In the genomic region with DNA sequence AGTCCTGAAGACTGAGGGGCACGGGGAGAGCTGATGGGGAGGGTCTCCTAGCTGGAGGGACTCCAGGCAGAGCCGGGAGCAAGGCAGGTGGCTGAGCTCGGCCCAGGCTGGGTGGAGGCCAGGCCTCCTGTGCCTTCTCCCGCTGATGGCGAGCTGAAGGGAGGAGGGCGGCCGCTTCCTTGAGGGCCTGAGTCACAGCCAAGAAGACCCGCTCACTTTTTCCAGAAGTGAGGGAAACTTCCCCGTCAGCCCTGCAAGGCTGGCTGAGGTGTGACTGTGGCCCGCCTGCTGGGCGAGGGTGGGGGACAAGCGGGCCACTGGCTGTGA, we compare ENCODE assay signal across 1 cellular context.
A peak's percentile ranks its signal among the peaks of the same experiment; 100 is the strongest.
TF ChIP-seq lines count a peak whose summit lies in the region.

No MANE protein-coding gene starts in this region.

TF ChIP-seq in HepG2, 621 proteins besides CTCF, POLR2A, EP300 and RAD21 (continued from another document and continues in another):
- TF ChIP-seq, protein P1, sequence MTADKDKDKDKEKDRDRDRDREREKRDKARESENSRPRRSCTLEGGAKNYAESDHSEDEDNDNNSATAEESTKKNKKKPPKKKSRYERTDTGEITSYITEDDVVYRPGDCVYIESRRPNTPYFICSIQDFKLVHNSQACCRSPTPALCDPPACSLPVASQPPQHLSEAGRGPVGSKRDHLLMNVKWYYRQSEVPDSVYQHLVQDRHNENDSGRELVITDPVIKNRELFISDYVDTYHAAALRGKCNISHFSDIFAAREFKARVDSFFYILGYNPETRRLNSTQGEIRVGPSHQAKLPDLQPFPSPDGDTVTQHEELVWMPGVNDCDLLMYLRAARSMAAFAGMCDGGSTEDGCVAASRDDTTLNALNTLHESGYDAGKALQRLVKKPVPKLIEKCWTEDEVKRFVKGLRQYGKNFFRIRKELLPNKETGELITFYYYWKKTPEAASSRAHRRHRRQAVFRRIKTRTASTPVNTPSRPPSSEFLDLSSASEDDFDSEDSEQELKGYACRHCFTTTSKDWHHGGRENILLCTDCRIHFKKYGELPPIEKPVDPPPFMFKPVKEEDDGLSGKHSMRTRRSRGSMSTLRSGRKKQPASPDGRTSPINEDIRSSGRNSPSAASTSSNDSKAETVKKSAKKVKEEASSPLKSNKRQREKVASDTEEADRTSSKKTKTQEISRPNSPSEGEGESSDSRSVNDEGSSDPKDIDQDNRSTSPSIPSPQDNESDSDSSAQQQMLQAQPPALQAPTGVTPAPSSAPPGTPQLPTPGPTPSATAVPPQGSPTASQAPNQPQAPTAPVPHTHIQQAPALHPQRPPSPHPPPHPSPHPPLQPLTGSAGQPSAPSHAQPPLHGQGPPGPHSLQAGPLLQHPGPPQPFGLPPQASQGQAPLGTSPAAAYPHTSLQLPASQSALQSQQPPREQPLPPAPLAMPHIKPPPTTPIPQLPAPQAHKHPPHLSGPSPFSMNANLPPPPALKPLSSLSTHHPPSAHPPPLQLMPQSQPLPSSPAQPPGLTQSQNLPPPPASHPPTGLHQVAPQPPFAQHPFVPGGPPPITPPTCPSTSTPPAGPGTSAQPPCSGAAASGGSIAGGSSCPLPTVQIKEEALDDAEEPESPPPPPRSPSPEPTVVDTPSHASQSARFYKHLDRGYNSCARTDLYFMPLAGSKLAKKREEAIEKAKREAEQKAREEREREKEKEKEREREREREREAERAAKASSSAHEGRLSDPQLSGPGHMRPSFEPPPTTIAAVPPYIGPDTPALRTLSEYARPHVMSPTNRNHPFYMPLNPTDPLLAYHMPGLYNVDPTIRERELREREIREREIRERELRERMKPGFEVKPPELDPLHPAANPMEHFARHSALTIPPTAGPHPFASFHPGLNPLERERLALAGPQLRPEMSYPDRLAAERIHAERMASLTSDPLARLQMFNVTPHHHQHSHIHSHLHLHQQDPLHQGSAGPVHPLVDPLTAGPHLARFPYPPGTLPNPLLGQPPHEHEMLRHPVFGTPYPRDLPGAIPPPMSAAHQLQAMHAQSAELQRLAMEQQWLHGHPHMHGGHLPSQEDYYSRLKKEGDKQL (CRISPR knock-in tag; IDR thresholded peaks at IDR 0.05; ENCODE audit: low read depth): no peak
- TF ChIP-seq SP2 (CRISPR knock-in tag; IDR thresholded peaks at IDR 0.05) (no peak), NRL (CRISPR knock-in tag; IDR thresholded peaks at IDR 0.05; ENCODE audit: borderline replicate concordance) (no peak), EZH2 (conservative IDR thresholded peaks at IDR 0.05; ENCODE audit: low read depth, low read length) (no peak), MTA1 (CRISPR knock-in tag; IDR thresholded peaks at IDR 0.05; ENCODE audit: borderline replicate concordance) (no peak), MAFG (CRISPR knock-in tag; IDR thresholded peaks at IDR 0.05) (no peak), ZNF282 (IDR thresholded peaks at IDR 0.05; ENCODE audit: partially characterized antibody) (no peak), MATR3 (CRISPR knock-in tag; IDR thresholded peaks at IDR 0.05) (no peak), ZNF850 (CRISPR knock-in tag; conservative IDR thresholded peaks at IDR 0.05) (0 out of 2 replicates have a peak, but pooled peaks have one; percentile 70), ZNF350 (CRISPR knock-in tag; IDR thresholded peaks at IDR 0.05; ENCODE audit: borderline replicate concordance, low read depth) (no peak), ZBTB3 (CRISPR knock-in tag; IDR thresholded peaks at IDR 0.05; ENCODE audit: borderline replicate concordance, low read depth) (no peak), IRX3 (CRISPR knock-in tag; IDR thresholded peaks at IDR 0.05; ENCODE audit: borderline replicate concordance, low read depth) (no peak), ERF (CRISPR knock-in tag; IDR thresholded peaks at IDR 0.05) (no peak), ZNF629 (CRISPR knock-in tag; conservative IDR thresholded peaks at IDR 0.05) (no peak), HES4 (CRISPR knock-in tag; IDR thresholded peaks at IDR 0.05; ENCODE audit: borderline replicate concordance) (0 out of 2 replicates have a peak, but pooled peaks have one; percentile 49), CBX5 (CRISPR knock-in tag; IDR thresholded peaks at IDR 0.05; ENCODE audit: borderline replicate concordance) (no peak)
- TF ChIP-seq, protein P2, sequence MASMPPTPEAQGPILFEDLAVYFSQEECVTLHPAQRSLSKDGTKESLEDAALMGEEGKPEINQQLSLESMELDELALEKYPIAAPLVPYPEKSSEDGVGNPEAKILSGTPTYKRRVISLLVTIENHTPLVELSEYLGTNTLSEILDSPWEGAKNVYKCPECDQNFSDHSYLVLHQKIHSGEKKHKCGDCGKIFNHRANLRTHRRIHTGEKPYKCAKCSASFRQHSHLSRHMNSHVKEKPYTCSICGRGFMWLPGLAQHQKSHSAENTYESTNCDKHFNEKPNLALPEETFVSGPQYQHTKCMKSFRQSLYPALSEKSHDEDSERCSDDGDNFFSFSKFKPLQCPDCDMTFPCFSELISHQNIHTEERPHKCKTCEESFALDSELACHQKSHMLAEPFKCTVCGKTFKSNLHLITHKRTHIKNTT (CRISPR knock-in tag; IDR thresholded peaks at IDR 0.05): no peak
- TF ChIP-seq, protein P3, sequence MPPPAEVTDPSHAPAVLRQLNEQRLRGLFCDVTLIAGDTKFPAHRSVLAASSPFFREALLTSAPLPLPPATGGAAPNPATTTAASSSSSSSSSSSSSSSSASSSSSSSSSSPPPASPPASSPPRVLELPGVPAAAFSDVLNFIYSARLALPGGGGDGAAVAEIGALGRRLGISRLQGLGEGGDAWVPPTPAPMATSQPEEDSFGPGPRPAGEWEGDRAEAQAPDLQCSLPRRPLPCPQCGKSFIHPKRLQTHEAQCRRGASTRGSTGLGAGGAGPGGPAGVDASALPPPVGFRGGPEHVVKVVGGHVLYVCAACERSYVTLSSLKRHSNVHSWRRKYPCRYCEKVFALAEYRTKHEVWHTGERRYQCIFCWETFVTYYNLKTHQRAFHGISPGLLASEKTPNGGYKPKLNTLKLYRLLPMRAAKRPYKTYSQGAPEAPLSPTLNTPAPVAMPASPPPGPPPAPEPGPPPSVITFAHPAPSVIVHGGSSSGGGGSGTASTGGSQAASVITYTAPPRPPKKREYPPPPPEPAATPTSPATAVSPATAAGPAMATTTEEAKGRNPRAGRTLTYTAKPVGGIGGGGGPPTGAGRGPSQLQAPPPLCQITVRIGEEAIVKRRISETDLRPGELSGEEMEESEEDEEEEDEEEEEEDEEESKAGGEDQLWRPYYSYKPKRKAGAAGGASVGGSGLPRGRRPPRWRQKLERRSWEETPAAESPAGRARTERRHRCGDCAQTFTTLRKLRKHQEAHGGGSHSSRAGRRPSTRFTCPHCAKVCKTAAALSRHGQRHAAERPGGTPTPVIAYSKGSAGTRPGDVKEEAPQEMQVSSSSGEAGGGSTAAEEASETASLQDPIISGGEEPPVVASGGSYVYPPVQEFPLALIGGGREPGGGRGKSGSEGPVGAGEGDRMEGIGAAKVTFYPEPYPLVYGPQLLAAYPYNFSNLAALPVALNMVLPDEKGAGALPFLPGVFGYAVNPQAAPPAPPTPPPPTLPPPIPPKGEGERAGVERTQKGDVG (CRISPR knock-in tag; IDR thresholded peaks at IDR 0.05; ENCODE audit: borderline replicate concordance): no peak
- TF ChIP-seq, protein P4, sequence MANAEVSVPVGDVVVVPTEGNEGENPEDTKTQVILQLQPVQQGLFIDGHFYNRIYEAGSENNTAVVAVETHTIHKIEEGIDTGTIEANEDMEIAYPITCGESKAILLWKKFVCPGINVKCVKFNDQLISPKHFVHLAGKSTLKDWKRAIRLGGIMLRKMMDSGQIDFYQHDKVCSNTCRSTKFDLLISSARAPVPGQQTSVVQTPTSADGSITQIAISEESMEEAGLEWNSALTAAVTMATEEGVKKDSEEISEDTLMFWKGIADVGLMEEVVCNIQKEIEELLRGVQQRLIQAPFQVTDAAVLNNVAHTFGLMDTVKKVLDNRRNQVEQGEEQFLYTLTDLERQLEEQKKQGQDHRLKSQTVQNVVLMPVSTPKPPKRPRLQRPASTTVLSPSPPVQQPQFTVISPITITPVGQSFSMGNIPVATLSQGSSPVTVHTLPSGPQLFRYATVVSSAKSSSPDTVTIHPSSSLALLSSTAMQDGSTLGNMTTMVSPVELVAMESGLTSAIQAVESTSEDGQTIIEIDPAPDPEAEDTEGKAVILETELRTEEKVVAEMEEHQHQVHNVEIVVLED (CRISPR knock-in tag; IDR thresholded peaks at IDR 0.05; ENCODE audit: borderline replicate concordance): no peak
- TF ChIP-seq, protein P5, sequence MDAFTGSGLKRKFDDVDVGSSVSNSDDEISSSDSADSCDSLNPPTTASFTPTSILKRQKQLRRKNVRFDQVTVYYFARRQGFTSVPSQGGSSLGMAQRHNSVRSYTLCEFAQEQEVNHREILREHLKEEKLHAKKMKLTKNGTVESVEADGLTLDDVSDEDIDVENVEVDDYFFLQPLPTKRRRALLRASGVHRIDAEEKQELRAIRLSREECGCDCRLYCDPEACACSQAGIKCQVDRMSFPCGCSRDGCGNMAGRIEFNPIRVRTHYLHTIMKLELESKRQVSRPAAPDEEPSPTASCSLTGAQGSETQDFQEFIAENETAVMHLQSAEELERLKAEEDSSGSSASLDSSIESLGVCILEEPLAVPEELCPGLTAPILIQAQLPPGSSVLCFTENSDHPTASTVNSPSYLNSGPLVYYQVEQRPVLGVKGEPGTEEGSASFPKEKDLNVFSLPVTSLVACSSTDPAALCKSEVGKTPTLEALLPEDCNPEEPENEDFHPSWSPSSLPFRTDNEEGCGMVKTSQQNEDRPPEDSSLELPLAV (CRISPR knock-in tag; conservative IDR thresholded peaks at IDR 0.05; ENCODE audit: low read depth): no peak
- TF ChIP-seq, protein P6, sequence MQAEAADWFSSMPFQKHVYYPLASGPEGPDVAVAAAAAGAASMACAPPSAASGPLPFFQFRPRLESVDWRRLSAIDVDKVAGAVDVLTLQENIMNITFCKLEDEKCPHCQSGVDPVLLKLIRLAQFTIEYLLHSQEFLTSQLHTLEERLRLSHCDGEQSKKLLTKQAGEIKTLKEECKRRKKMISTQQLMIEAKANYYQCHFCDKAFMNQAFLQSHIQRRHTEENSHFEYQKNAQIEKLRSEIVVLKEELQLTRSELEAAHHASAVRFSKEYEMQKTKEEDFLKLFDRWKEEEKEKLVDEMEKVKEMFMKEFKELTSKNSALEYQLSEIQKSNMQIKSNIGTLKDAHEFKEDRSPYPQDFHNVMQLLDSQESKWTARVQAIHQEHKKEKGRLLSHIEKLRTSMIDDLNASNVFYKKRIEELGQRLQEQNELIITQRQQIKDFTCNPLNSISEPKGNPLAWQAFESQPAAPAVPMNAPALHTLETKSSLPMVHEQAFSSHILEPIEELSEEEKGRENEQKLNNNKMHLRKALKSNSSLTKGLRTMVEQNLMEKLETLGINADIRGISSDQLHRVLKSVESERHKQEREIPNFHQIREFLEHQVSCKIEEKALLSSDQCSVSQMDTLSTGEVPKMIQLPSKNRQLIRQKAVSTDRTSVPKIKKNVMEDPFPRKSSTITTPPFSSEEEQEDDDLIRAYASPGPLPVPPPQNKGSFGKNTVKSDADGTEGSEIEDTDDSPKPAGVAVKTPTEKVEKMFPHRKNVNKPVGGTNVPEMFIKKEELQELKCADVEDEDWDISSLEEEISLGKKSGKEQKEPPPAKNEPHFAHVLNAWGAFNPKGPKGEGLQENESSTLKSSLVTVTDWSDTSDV (CRISPR knock-in tag; IDR thresholded peaks at IDR 0.05): no peak
- TF ChIP-seq, protein P7, sequence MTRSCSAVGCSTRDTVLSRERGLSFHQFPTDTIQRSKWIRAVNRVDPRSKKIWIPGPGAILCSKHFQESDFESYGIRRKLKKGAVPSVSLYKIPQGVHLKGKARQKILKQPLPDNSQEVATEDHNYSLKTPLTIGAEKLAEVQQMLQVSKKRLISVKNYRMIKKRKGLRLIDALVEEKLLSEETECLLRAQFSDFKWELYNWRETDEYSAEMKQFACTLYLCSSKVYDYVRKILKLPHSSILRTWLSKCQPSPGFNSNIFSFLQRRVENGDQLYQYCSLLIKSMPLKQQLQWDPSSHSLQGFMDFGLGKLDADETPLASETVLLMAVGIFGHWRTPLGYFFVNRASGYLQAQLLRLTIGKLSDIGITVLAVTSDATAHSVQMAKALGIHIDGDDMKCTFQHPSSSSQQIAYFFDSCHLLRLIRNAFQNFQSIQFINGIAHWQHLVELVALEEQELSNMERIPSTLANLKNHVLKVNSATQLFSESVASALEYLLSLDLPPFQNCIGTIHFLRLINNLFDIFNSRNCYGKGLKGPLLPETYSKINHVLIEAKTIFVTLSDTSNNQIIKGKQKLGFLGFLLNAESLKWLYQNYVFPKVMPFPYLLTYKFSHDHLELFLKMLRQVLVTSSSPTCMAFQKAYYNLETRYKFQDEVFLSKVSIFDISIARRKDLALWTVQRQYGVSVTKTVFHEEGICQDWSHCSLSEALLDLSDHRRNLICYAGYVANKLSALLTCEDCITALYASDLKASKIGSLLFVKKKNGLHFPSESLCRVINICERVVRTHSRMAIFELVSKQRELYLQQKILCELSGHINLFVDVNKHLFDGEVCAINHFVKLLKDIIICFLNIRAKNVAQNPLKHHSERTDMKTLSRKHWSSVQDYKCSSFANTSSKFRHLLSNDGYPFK (CRISPR knock-in tag; IDR thresholded peaks at IDR 0.05; ENCODE audit: borderline replicate concordance): no peak
- TF ChIP-seq, protein P8, sequence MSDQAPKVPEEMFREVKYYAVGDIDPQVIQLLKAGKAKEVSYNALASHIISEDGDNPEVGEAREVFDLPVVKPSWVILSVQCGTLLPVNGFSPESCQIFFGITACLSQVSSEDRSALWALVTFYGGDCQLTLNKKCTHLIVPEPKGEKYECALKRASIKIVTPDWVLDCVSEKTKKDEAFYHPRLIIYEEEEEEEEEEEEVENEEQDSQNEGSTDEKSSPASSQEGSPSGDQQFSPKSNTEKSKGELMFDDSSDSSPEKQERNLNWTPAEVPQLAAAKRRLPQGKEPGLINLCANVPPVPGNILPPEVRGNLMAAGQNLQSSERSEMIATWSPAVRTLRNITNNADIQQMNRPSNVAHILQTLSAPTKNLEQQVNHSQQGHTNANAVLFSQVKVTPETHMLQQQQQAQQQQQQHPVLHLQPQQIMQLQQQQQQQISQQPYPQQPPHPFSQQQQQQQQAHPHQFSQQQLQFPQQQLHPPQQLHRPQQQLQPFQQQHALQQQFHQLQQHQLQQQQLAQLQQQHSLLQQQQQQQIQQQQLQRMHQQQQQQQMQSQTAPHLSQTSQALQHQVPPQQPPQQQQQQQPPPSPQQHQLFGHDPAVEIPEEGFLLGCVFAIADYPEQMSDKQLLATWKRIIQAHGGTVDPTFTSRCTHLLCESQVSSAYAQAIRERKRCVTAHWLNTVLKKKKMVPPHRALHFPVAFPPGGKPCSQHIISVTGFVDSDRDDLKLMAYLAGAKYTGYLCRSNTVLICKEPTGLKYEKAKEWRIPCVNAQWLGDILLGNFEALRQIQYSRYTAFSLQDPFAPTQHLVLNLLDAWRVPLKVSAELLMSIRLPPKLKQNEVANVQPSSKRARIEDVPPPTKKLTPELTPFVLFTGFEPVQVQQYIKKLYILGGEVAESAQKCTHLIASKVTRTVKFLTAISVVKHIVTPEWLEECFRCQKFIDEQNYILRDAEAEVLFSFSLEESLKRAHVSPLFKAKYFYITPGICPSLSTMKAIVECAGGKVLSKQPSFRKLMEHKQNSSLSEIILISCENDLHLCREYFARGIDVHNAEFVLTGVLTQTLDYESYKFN (CRISPR knock-in tag; conservative IDR thresholded peaks at IDR 0.05): no peak
- TF ChIP-seq, protein P9, sequence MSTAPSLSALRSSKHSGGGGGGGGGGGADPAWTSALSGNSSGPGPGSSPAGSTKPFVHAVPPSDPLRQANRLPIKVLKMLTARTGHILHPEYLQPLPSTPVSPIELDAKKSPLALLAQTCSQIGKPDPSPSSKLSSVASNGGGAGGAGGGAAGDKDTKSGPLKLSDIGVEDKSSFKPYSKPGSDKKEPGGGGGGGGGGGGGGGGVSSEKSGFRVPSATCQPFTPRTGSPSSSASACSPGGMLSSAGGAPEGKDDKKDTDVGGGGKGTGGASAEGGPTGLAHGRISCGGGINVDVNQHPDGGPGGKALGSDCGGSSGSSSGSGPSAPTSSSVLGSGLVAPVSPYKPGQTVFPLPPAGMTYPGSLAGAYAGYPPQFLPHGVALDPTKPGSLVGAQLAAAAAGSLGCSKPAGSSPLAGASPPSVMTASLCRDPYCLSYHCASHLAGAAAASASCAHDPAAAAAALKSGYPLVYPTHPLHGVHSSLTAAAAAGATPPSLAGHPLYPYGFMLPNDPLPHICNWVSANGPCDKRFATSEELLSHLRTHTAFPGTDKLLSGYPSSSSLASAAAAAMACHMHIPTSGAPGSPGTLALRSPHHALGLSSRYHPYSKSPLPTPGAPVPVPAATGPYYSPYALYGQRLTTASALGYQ (CRISPR knock-in tag; IDR thresholded peaks at IDR 0.05): no peak
